25 cellular contexts compared by ENCODE assay signal in the genomic region with DNA sequence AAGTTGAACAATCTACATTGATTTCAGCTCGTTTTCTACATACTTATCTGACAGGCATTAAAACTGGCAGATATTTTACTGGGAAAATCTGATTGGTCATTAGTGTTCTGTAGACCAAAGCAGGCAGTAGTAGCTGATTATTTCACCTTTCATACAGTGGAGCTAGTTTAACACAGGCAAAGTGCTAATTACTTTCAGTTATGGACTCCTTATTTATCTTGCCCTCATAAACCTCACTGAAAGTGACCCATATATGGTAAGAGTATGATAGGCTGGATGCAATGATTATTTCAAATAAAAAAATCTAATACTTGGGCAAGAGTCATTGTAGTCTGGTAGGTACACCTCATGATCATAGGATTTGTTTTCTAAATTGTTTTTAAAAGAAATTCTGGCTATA.
"Had no signal": no experiment of that assay in that cellular context is flagged by ENCODE, and none has a peak within 500 bp of the region (broad histone marks: within the 10 kb centered on the region; RNA-seq: fewer than 3 reads in every experiment).

No MANE protein-coding gene starts in this region.

- H3K27me3 ChIP-seq: adrenal gland, body of pancreas, colonic mucosa had no signal

- H3K27ac ChIP-seq: adrenal gland, body of pancreas, colonic mucosa had no signal

- H3K9me3 ChIP-seq: adrenal gland, body of pancreas, colonic mucosa had no signal

- DNase-seq: activated CD4-positive, alpha-beta memory T cell treated with anti-CD3 and anti-CD28 coated beads for 36 hours; activated CD4-positive, alpha-beta T cell treated with anti-CD3 and anti-CD28 coated beads for 36 hours; activated CD4-positive, alpha-beta T cell treated with anti-CD3 and anti-CD28 coated beads, Interleukin-2, amount 10 ng/mL, durations not matched to agents 24 days and 14 days; activated CD4-positive, CD25-positive, alpha-beta regulatory T cell; activated CD4-positive, CD25-positive, alpha-beta regulatory T cell treated with anti-CD3 and anti-CD28 coated beads, Interleukin-2, amount 50 U/mL, for 72 hours; activated CD8-positive, alpha-beta memory T cell treated with anti-CD3 and anti-CD28 coated beads, Interleukin-2, amount 10 ng/mL, durations not matched to agents 7 days and 5 days; activated CD8-positive, alpha-beta memory T cell treated with anti-CD3 and anti-CD28 coated beads, Interleukin-2, amount 50 U/mL, for 4 hours; activated CD8-positive, alpha-beta T cell treated with anti-CD3 and anti-CD28 coated beads, Interleukin-2, amount 10 ng/mL, durations not matched to agents 7 days and 5 days; activated effector memory CD4-positive, alpha-beta T cell treated with anti-CD3 and anti-CD28 coated beads, Interleukin-2, amount 50 U/mL, for 16 hours; activated naive CD4-positive, alpha-beta T cell treated with anti-CD3 and anti-CD28 coated beads for 36 hours; activated naive CD8-positive, alpha-beta T cell treated with anti-CD3 and anti-CD28 coated beads for 36 hours; activated naive CD8-positive, alpha-beta T cell treated with anti-CD3 and anti-CD28 coated beads, Interleukin-2, amount 50 U/mL, for 24 hours; activated T-cell treated with anti-CD3 and anti-CD28 coated beads, Interleukin-2, amount 50 U/mL, for 1 hour; activated T-cell treated with anti-CD3 and anti-CD28 coated beads, Interleukin-2, amount 50 U/mL, for 48 hours; adrenal gland; amygdala; aorta; body of pancreas; caudate nucleus; colonic mucosa; effector CD8-positive, alpha-beta T cell; foreskin fibroblast; head of caudate nucleus; T-helper 2 cell had no signal

- H3K4me3 ChIP-seq: adrenal gland, body of pancreas, colonic mucosa had no signal

- ATAC-seq: activated CD4-positive, alpha-beta T cell treated with anti-CD3 and anti-CD28 coated beads for 36 hours; activated CD8-positive, alpha-beta memory T cell treated with anti-CD3 and anti-CD28 coated beads, Interleukin-2, amount 10 ng/mL, durations not matched to agents 7 days and 5 days; activated CD8-positive, alpha-beta T cell treated with anti-CD3 and anti-CD28 coated beads, Interleukin-2, amount 10 ng/mL, durations not matched to agents 7 days and 5 days; activated naive CD8-positive, alpha-beta T cell treated with anti-CD3 and anti-CD28 coated beads, Interleukin-2, amount 50 U/mL, for 24 hours; body of pancreas; esophagus mucosa had no signal

- H3K36me3 ChIP-seq: adrenal gland, colonic mucosa had no signal
